Comparison of ENCODE assay signal across 30 cellular contexts in the genomic region with DNA sequence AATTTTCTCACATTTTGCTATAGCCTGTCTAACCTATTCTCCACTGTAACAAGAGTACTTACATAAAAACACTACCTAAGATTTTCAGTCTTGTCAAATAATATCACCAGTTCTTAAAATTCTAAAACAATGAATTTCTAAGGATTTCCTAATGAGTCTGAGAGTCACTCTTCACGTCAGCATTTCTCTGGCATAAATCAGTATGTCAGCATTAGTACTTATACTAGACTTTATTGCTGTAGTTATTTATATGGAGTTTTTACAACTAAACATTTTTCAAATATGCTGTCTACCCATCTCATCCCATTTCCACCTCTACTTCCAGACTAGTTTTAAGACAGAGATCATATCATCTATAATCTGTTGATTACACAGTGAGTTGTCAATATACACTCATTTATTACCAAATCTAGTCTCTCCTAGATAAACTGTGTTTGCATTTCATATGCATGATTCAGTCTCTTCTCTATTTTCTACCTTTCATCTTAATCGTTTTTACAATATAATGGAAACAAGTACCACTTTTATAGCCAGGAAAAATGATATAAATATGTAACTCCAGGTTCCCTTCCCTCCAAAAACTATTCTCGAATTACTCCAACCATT. TPM values are rescaled to one million over a fixed set of nuclear protein-coding genes. Genes with fewer than 3 reads are reported as not detected.
"Had no signal": no experiment of that assay in that cellular context is flagged by ENCODE, and none has a peak within 500 bp of the region (broad histone marks: within the 10 kb centered on the region; RNA-seq: fewer than 3 reads in every experiment).

No MANE protein-coding gene starts in this region.

- H2AFZ ChIP-seq: parathyroid adenoma had no signal

- H3K79me2 ChIP-seq: parathyroid adenoma had no signal

- ATAC-seq: effector memory CD8-positive, alpha-beta T cell; left colon; left ventricle myocardium superior; lower lobe of right lung; natural killer cell treated with Interleukin-12 subunit alpha and Interleukin-12 subunit beta and Interleukin-15 and Interleukin-18, amount 100 ng/mL, for 72 hours; sciatic nerve; stimulated activated naive CD8-positive, alpha-beta T cell treated with anti-CD3 and anti-CD28 coated beads, Interleukin-15, amount 100 ng/mL, for 72 hours; upper lobe of right lung had no signal

- H3K27me3 ChIP-seq: esophagus squamous epithelium, neutrophil, suprapubic skin, transverse colon, upper lobe of right lung, uterus had no signal

- FAIRE-seq: endometrium, frontal cortex had no signal

- H3K4me2 ChIP-seq: smooth muscle cell had no signal

- H3K27ac ChIP-seq: esophagus squamous epithelium, lower lobe of right lung, neutrophil, parathyroid adenoma, suprapubic skin, transverse colon, upper lobe of right lung, uterus had no signal

- H3K4me1 ChIP-seq: esophagus squamous epithelium, lower lobe of right lung, parathyroid adenoma, suprapubic skin, transverse colon, upper lobe of right lung, uterus had no signal

- H3K4me3 ChIP-seq: esophagus squamous epithelium, lower lobe of right lung, smooth muscle cell, suprapubic skin, transverse colon, upper lobe of right lung, uterus had no signal

- DNase-seq: cortex of kidney; effector memory CD8-positive, alpha-beta T cell; erythroblast; esophagus squamous epithelium; hypothalamus; immature natural killer cell; islet precursor cell; kidney glomerular epithelial cell; left colon; left ventricle myocardium superior; lower lobe of right lung; stimulated activated CD4-positive, alpha-beta T cell treated with anti-CD3 and anti-CD28 coated beads, Interleukin-12 subunit alpha, Interleukin-12 subunit beta, amount 100 ng/mL, for 4 hours; stimulated activated CD4-positive, alpha-beta T cell treated with anti-CD3 and anti-CD28 coated beads, Interleukin-1b, Interleukin-23, amount 100 ng/mL, for 48 hours; stimulated activated CD4-positive, alpha-beta T cell treated with anti-CD3 and anti-CD28 coated beads, Interleukin-4, amount 100 ng/mL, for 1 hour; stimulated activated CD8-positive, alpha-beta memory T cell treated with anti-CD3 and anti-CD28 coated beads, Interleukin-4, amount 100 ng/mL, for 48 hours; stimulated activated naive CD4-positive, alpha-beta T cell; stimulated activated naive CD8-positive, alpha-beta T cell treated with anti-CD3 and anti-CD28 coated beads, Interleukin-15, amount 100 ng/mL, for 72 hours; transverse colon; upper lobe of right lung; uterus had no signal

- H3K36me3 ChIP-seq: lower lobe of right lung, neutrophil, suprapubic skin, transverse colon, upper lobe of right lung, uterus had no signal

- H3K9ac ChIP-seq: parathyroid adenoma had no signal

- H3K9me3 ChIP-seq: esophagus squamous epithelium, lower lobe of right lung, neutrophil, suprapubic skin, transverse colon, upper lobe of right lung, uterus had no signal

RNA-seq across cellular contexts. Expression of a gene that starts 52.7 kb away (rescaled TPM):
- total RNA-seq: esophagus squamous epithelium; frontal cortex; left ventricle myocardium superior; mesenteric fat pad; mononuclear cell; natural killer cell treated with Interleukin-12 subunit alpha and Interleukin-12 subunit beta and Interleukin-15 and Interleukin-18, amount 100 ng/mL, for 72 hours; sciatic nerve; upper lobe of right lung; uterus had no signal
- polyA plus RNA-seq: immature natural killer cell had no signal
